ENCODE assay signal across 26 cellular contexts in the genomic region with DNA sequence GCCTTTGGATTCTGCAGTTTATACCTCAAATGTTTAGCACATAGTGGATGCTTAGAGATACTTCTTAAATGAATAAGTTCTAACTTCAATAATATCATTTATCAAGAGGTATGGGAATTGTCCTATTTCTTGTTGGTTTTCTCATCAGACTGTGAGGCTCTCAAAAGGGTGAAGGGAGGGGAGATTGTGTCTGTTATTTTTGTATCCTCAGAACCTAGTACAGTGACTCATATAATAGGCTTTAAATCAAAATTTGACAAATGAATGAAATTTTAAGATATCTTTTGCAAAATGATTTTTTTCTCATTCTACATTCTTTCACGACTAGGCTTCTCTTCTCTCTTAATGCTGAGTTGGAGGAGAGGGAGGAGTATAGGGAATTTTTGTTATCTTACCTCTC.
"Had no signal": no experiment of that assay in that cellular context is flagged by ENCODE, and none has a peak within 500 bp of the region (broad histone marks: within the 10 kb centered on the region; RNA-seq: fewer than 3 reads in every experiment).

No MANE protein-coding gene starts in this region.

- H3K4me3 ChIP-seq: dorsolateral prefrontal cortex, heart right ventricle, lung, ovary, psoas muscle, sigmoid colon, testis, tibial nerve, upper lobe of left lung had no signal

- H3K27me3 ChIP-seq: foreskin keratinocyte, heart right ventricle, ovary, sigmoid colon, testis, tibial nerve, upper lobe of left lung had no signal

- ATAC-seq: heart right ventricle; naive thymus-derived CD4-positive, alpha-beta T cell; psoas muscle; right cardiac atrium had no signal

- H3K9me3 ChIP-seq: ovary, psoas muscle, sigmoid colon, testis, tibial nerve, upper lobe of left lung had no signal

- H3K36me3 ChIP-seq: heart right ventricle, ovary, sigmoid colon, tibial nerve, upper lobe of left lung had no signal

- FAIRE-seq: colon had no signal

- DNase-seq: dorsolateral prefrontal cortex; effector CD4-positive, alpha-beta T cell; glutamatergic neuron; heart right ventricle; hypothalamus; immature natural killer cell; islet precursor cell; mesenchymal stem cell; midbrain; naive thymus-derived CD4-positive, alpha-beta T cell; nucleus accumbens; ovary; posterior cingulate gyrus; psoas muscle; right cardiac atrium; sigmoid colon; stimulated activated CD4-positive, alpha-beta T cell treated with anti-CD3 and anti-CD28 coated beads, Interleukin-2, amount 100 ng/mL, for 24 hours; stimulated activated CD4-positive, alpha-beta T cell treated with anti-CD3 and anti-CD28 coated beads, Interleukin-4, amount 100 ng/mL, for 24 hours; stimulated activated naive CD4-positive, alpha-beta T cell treated with Interleukin-2 at 50 U/mL for 16 hours; substantia nigra; testis; upper lobe of left lung had no signal

- H3K4me1 ChIP-seq: foreskin keratinocyte, psoas muscle had no signal

- H3K27ac ChIP-seq: dorsolateral prefrontal cortex, foreskin keratinocyte, heart right ventricle, ovary, psoas muscle, testis, tibial nerve, upper lobe of left lung had no signal
